Comparison of ENCODE assay signal across 23 cellular contexts in genomic region chr15:101328001-101328400, GRCh38.
"Had no signal": no experiment of that assay in that cellular context is flagged by ENCODE, and none has a peak within 500 bp of the region (broad histone marks: within the 10 kb centered on the region; RNA-seq: fewer than 3 reads in every experiment).

No MANE protein-coding gene starts in this region.

- H3K4me1 ChIP-seq: gastrocnemius medialis, left lung, prostate gland, right atrium auricular region, sigmoid colon, tibial artery had no signal

- ATAC-seq: esophagus mucosa; gastrocnemius medialis; left cardiac atrium; left lung; naive thymus-derived CD4-positive, alpha-beta T cell; stimulated activated memory B cell treated with anti-CD40 and anti-IgM and Interleukin-4, amounts not matched to agents 10 μg/mL and 1 μg/mL and 100 μg/mL, for 72 hours; stimulated activated naive CD8-positive, alpha-beta T cell treated with anti-CD3 and anti-CD28 coated beads, Interleukin-15, Interleukin-2, amounts not matched to agents 100 U/mL and 50 U/mL, for 24 hours had no signal

- FAIRE-seq: urothelium cell line had no signal

- H3K9me3 ChIP-seq: gastrocnemius medialis, left lung, prostate gland, right atrium auricular region, sigmoid colon, testis, tibial artery had no signal

- H3K4me3 ChIP-seq: gastrocnemius medialis, left lung, prostate gland, right atrium auricular region, sigmoid colon, testis, tibial artery had no signal

- DNase-seq: cortex of kidney; effector CD4-positive, alpha-beta T cell; foreskin fibroblast; gastrocnemius medialis; left cardiac atrium; left lung; mammary epithelial cell; mesendoderm; midbrain; naive thymus-derived CD4-positive, alpha-beta T cell; nucleus accumbens; sigmoid colon; stimulated activated CD4-positive, alpha-beta T cell treated with anti-CD3 and anti-CD28 coated beads, Interleukin-4, amount 100 ng/mL, for 4 hours; stimulated activated naive CD8-positive, alpha-beta T cell treated with anti-CD3 and anti-CD28 coated beads, Interleukin-15, Interleukin-2, amounts not matched to agents 100 U/mL and 50 U/mL, for 24 hours; substantia nigra; testis; tibial artery had no signal

- H3K27ac ChIP-seq: epithelial cell of prostate, gastrocnemius medialis, left lung, prostate gland, right atrium auricular region, sigmoid colon, testis, tibial artery had no signal

- H3K36me3 ChIP-seq: left lung, prostate gland, right atrium auricular region, sigmoid colon, tibial artery had no signal

- H3K27me3 ChIP-seq: gastrocnemius medialis, right atrium auricular region, sigmoid colon, testis had no signal
